8 cellular contexts compared by ENCODE assay signal in genomic region chr11:66112041-66112491, GRCh38. TPM values are rescaled to one million over a fixed set of nuclear protein-coding genes. Genes with fewer than 3 reads are reported as not detected.
DNase-seq lines count a peak whose midpoint lies in the region; ATAC-seq and TF ChIP-seq lines count a peak whose summit lies in the region.

No MANE protein-coding gene starts in this region.

- peak overlapping the region; percentile 38 to 55 for H4K8ac ChIP-seq in IMR-90 (ENCODE audit: low read depth in 2 of 2, low read length in 2 of 2)

- peak overlapping the region; percentile 86 for H2BK5ac ChIP-seq in IMR-90 (ENCODE audit: low read depth, low read length, poor library complexity, severe bottlenecking)

- peak in 1 of 7 experiments; percentile 18 for DNase-seq in CD8-positive, alpha-beta T cell
- no peak for DNase-seq in IMR-90
- DNase-seq in MCF 10A (ENCODE audit: unreplicated experiment), result no peak
- DNase-seq in natural killer cell treated with Interleukin-12 subunit alpha and Interleukin-12 subunit beta and Interleukin-15 and Interleukin-18, amount 100 ng/mL, for 72 hours (ENCODE audit: low spot score), result no peak
- DNase-seq in stomach, result no peak
- DNase-seq in SW 1271 (lab: John Stamatoyannopoulos, UW), result no peak

- peaks cover 28% of the 10 kb centered on the region for H3K36me3 Mint-ChIP-seq in CD8-positive, alpha-beta T cell
- H3K36me3 Mint-ChIP-seq in MCF 10A (ENCODE audit: insufficient read depth, unreplicated experiment), result no peaks in the 10 kb centered on the region
- no peaks in the 10 kb centered on the region for H3K36me3 Mint-ChIP-seq in natural killer cell treated with Interleukin-12 subunit alpha and Interleukin-12 subunit beta and Interleukin-15 and Interleukin-18, amount 100 ng/mL, for 72 hours

- peak overlapping the region; percentile 66 for H2BK15ac ChIP-seq in IMR-90 (ENCODE audit: low read depth, low read length)

- TF ChIP-seq POLR2A in IMR-90 (IDR thresholded peaks at IDR 0.05; ENCODE audit: low read depth, low read length) (no peak), stomach (IDR thresholded peaks at IDR 0.05) (no peak)

- peaks cover 88% of the 10 kb centered on the region for H3K4me1 ChIP-seq in CD8-positive, alpha-beta T cell (ENCODE audit: insufficient read depth, low read length)
- H3K4me1 ChIP-seq in IMR-90 (ENCODE audit: control insufficient read depth, insufficient read depth, low read length) (peaks cover 16% of the 10 kb centered on the region), stomach (peaks cover 32 to 82% (median 59%) of the 10 kb centered on the region in 4 donors)

- peaks cover 19% of the 10 kb centered on the region for H3K9me1 ChIP-seq in IMR-90 (ENCODE audit: insufficient read depth, low read length)

- peak overlapping the region; percentile 76 for H3K4ac ChIP-seq in IMR-90 (ENCODE audit: low read depth, low read length)

- H2AK9ac ChIP-seq in IMR-90 (replicated peaks; ENCODE audit: low read depth, low read length, poor library complexity), result peak overlapping the region; percentile 82

- POLR2A ChIA-PET in CD8-positive, alpha-beta T cell (lab: Charles Lee), result no interaction called here
- POLR2A ChIA-PET in IMR-90 (lab: Charles Lee; ENCODE audit: unreplicated experiment), result no interaction called here
- POLR2A ChIA-PET in MCF 10A (lab: Yijun Ruan, JAX), result interaction anchor here (1.1 to 2.0 kb wide), 3 partner anchors 12 to 41 kb away, joined by 4 to 8 read pairs (median 6); partner anchors contain the start of gene PACS1

- H3K56ac ChIP-seq in IMR-90 (ENCODE audit: extremely low read depth, insufficient read depth, low read length), result peak overlapping the region; percentile 40

- H3K18ac ChIP-seq in IMR-90 (ENCODE audit: low read depth, low read length), result peak overlapping the region; percentile 78; the same call in 1 of the 2 replicates

- peak overlapping the region; percentile 89 for H3K27ac Mint-ChIP-seq in CD8-positive, alpha-beta T cell
- H3K27ac Mint-ChIP-seq in MCF 10A (ENCODE audit: low read depth, unreplicated experiment), result peak overlapping the region; percentile 91
- H3K27ac Mint-ChIP-seq in natural killer cell treated with Interleukin-12 subunit alpha and Interleukin-12 subunit beta and Interleukin-15 and Interleukin-18, amount 100 ng/mL, for 72 hours, result peak overlapping the region; percentile 43 to 78

- no peaks in the 10 kb centered on the region for H3K36me3 ChIP-seq in CD8-positive, alpha-beta T cell (ENCODE audit: insufficient read depth, low read length)
- H3K36me3 ChIP-seq in IMR-90 (ENCODE audit: control insufficient read depth, insufficient read depth, low read length) (no peaks in the 10 kb centered on the region), stomach (no peaks in the 10 kb centered on the region)

- BruUV-seq in IMR-90 (replicated peaks; lab: Mats Ljungman, UMichigan) (no TSS peak), MCF 10A (replicated peaks; lab: Mats Ljungman, UMichigan) (no TSS peak)

- H3K14ac ChIP-seq in IMR-90 (replicated peaks; ENCODE audit: low read depth, low read length), result peak overlapping the region; percentile 66

- H3K4me2 ChIP-seq in IMR-90 (ENCODE audit: low read depth, low read length), result peak overlapping the region; percentile 70

- H3K27me3 ChIP-seq in CD8-positive, alpha-beta T cell (ENCODE audit: insufficient read depth, low read length), result no peaks in the 10 kb centered on the region
- H3K27me3 ChIP-seq in IMR-90 (ENCODE audit: control insufficient read depth, insufficient read depth, low read length) (no peaks in the 10 kb centered on the region), stomach (no peaks in the 10 kb centered on the region)

- H3K9ac ChIP-seq in IMR-90 (ENCODE audit: low read depth, low read length), result peak overlapping the region; percentile 7; the same call in 1 of the 2 replicates

- H3K23ac ChIP-seq in IMR-90 (ENCODE audit: low read depth, low read length), result peak overlapping the region; percentile 61

- peak overlapping the region; percentile 44 for H2BK20ac ChIP-seq in IMR-90 (ENCODE audit: low read depth, low read length)

- TF ChIP-seq CTCF in CD8-positive, alpha-beta T cell (IDR thresholded peaks at IDR 0.05), result no peak
- TF ChIP-seq CTCF in IMR-90 (conservative IDR thresholded peaks at IDR 0.05; ENCODE audit: low read depth, low read length) (no peak), MCF 10A (IDR thresholded peaks at IDR 0.05; ENCODE audit: unreplicated experiment) (no peak), stomach (IDR thresholded peaks at IDR 0.05) (no peak)

- H4K91ac ChIP-seq in IMR-90 (ENCODE audit: insufficient read depth, low read depth, low read length), result peak overlapping the region; percentile 69

- no peak for TF ChIP-seq EP300 in stomach (IDR thresholded peaks at IDR 0.05)

- H3K4me3 Mint-ChIP-seq in CD8-positive, alpha-beta T cell, result peak overlapping the region; percentile 52
- H3K4me3 Mint-ChIP-seq in MCF 10A (ENCODE audit: unreplicated experiment), result no peak overlapping the region
- peak overlapping the region; percentile 5 for H3K4me3 Mint-ChIP-seq in natural killer cell treated with Interleukin-12 subunit alpha and Interleukin-12 subunit beta and Interleukin-15 and Interleukin-18, amount 100 ng/mL, for 72 hours

- H3K27ac ChIP-seq in CD8-positive, alpha-beta T cell (ENCODE audit: low read depth, low read length), result no peak overlapping the region
- H3K27ac ChIP-seq in IMR-90 (ENCODE audit: insufficient read depth, low read length), result peak overlapping the region; percentile 88
- H3K27ac ChIP-seq in stomach, result peak overlapping the region in 2 of 5 donors; percentile 31 to 64

- H2AK5ac ChIP-seq in IMR-90 (ENCODE audit: low read depth, low read length), result peak overlapping the region; percentile 86

- WGBS in IMR-90 (ENCODE audit: extremely low coverage in 2 of 2, insufficient read length in 1 of 2), 2 experiments, result 69% methylated on average over 2 of the region's 9 CpGs; no CpG with 5 or more reads in 1 of the 2 experiments
- 80 to 86% (median 82%) methylated on average over 9 of the region's 9 CpGs for WGBS in stomach, 5 donors

- dilution Hi-C loops in IMR-90 (cut with HindIII; ENCODE audit: low sequenced_read_pairs, unreplicated experiment), result no loop called here

- H3K9me3 ChIP-seq in CD8-positive, alpha-beta T cell (ENCODE audit: low read length), result no peaks in the 10 kb centered on the region
- H3K9me3 ChIP-seq in IMR-90 (ENCODE audit: control insufficient read depth, insufficient read depth, low read length) (no peaks in the 10 kb centered on the region), stomach (no peaks in the 10 kb centered on the region)

- peaks cover 94% of the 10 kb centered on the region for H3K4me1 Mint-ChIP-seq in CD8-positive, alpha-beta T cell (ENCODE audit: low read depth)
- peaks cover 46% of the 10 kb centered on the region for H3K4me1 Mint-ChIP-seq in MCF 10A (ENCODE audit: insufficient read depth, unreplicated experiment)
- peaks cover 70 to 78% of the 10 kb centered on the region in 2 donors for H3K4me1 Mint-ChIP-seq in natural killer cell treated with Interleukin-12 subunit alpha and Interleukin-12 subunit beta and Interleukin-15 and Interleukin-18, amount 100 ng/mL, for 72 hours (ENCODE audit: low read depth in 2 of 2)

- peak overlapping the region; percentile 22; the same call in 1 of the 2 replicates for H4K5ac ChIP-seq in IMR-90 (ENCODE audit: low read depth, low read length)

- CTCF ChIA-PET in CD8-positive, alpha-beta T cell (lab: Charles Lee), result interaction anchor here (1.0 to 2.7 kb wide), 3 partner anchors 11 to 43 kb away, joined by 3 to 7 read pairs (median 5); no protein-coding TSS in a partner anchor
- CTCF ChIA-PET in IMR-90 (lab: Yijun Ruan, JAX), result no interaction called here
- CTCF ChIA-PET in MCF 10A (lab: Yijun Ruan, JAX), result interaction anchor here (1.0 kb wide), 1 partner anchor 43 kb away, joined by 3 read pairs; no protein-coding TSS in a partner anchor

- TF ChIP-seq RAD21 in IMR-90 (IDR thresholded peaks at IDR 0.05; ENCODE audit: low read length), result no peak

- no peaks in the 10 kb centered on the region for H3K9me3 Mint-ChIP-seq in CD8-positive, alpha-beta T cell
- H3K9me3 Mint-ChIP-seq in MCF 10A (ENCODE audit: unreplicated experiment), result no peaks in the 10 kb centered on the region
- H3K9me3 Mint-ChIP-seq in natural killer cell treated with Interleukin-12 subunit alpha and Interleukin-12 subunit beta and Interleukin-15 and Interleukin-18, amount 100 ng/mL, for 72 hours, result no peaks in the 10 kb centered on the region

- in situ Hi-C loops in IMR-90 (cut with MboI; ENCODE audit: low sequenced_read_pairs), result no loop called here

- peak overlapping the region; percentile 70 for H2BK120ac ChIP-seq in IMR-90 (ENCODE audit: low read depth, low read length)

- peaks cover 15% of the 10 kb centered on the region; the same call in 1 of the 2 replicates for H4K20me1 ChIP-seq in IMR-90 (ENCODE audit: insufficient read depth, low read length)

- intact Hi-C loops in CD8-positive, alpha-beta T cell (cut with DNase I, micrococcal nuclease), result loop anchor here (2.0 to 5.0 kb wide), 2 partner anchors 15 to 40 kb away; partner anchors contain the start of gene PACS1 (in 1 of the 2)
- intact Hi-C loops in IMR-90 (cut with micrococcal nuclease) (loop anchor here (5.0 kb wide), 1 partner anchor 40 kb away; the partner anchor contains the start of gene PACS1), MCF 10A (cut with micrococcal nuclease) (no loop called here), stomach (cut with DNase I; ENCODE audit: low total_unique reads) (no loop called here)

- H3K27me3 Mint-ChIP-seq in CD8-positive, alpha-beta T cell (ENCODE audit: low read depth), result no peaks in the 10 kb centered on the region
- H3K27me3 Mint-ChIP-seq in MCF 10A (ENCODE audit: insufficient read depth, unreplicated experiment), result no peaks in the 10 kb centered on the region
- no peaks in the 10 kb centered on the region for H3K27me3 Mint-ChIP-seq in natural killer cell treated with Interleukin-12 subunit alpha and Interleukin-12 subunit beta and Interleukin-15 and Interleukin-18, amount 100 ng/mL, for 72 hours

- H2AFZ ChIP-seq in IMR-90 (replicated peaks; ENCODE audit: low read length, poor library complexity), result peak overlapping the region; percentile 4

- ATAC-seq in CD8-positive, alpha-beta T cell, result no peak
- peak; percentile 30 for ATAC-seq in IMR-90 (ENCODE audit: low read depth)
- ATAC-seq in natural killer cell treated with Interleukin-12 subunit alpha and Interleukin-12 subunit beta and Interleukin-15 and Interleukin-18, amount 100 ng/mL, for 72 hours, result no peak
- ATAC-seq in HG02938 (IDR thresholded peaks at IDR 0.05; ENCODE audit: unreplicated experiment), result no peak
- no peak for ATAC-seq in GM21717 (IDR thresholded peaks at IDR 0.05; ENCODE audit: unreplicated experiment)

- peak overlapping the region; percentile 8 for H3K4me3 ChIP-seq in CD8-positive, alpha-beta T cell (ENCODE audit: low read depth, low read length)
- H3K4me3 ChIP-seq in IMR-90 (ENCODE audit: insufficient read depth, low read depth, low read length) (no peak overlapping the region), stomach (no peak overlapping the region)

- H3K79me1 ChIP-seq in IMR-90 (ENCODE audit: low read depth in 1 of 2, low read length in 2 of 2), result peaks cover 42 to 83% of the 10 kb centered on the region in 2 experiments

RNA-seq across cellular contexts. Expression of gene PACS1, which starts 42.0 kb away (rescaled TPM):
- 100 to 1,000 TPM; 161 to 176 TPM for total RNA-seq in CD8-positive, alpha-beta T cell
- total RNA-seq in IMR-90 (2012; rRNA removed) (7.3 and 8.6 TPM in 2 replicates), MCF 10A (2022) (32.2 and 33.5 TPM in 2 replicates), stomach (100 to 1,000 TPM in 2 of 5 donors, 10 to 100 TPM in 3; 47.0 to 269 (median 57.4) TPM)
- polyA plus RNA-seq in IMR-90 (2012; rRNA removed) (29.0 and 32.0 TPM in 2 replicates), stomach (10 to 100 TPM; 14.7 to 24.3 (median 18.2) TPM)
- 22.7 and 37.8 TPM in 2 replicates for polyA plus RNA-seq in IMR-90 (2012; cell fraction: cytosol; rRNA removed)
- 54.0 and 75.8 TPM in 2 replicates for polyA plus RNA-seq in IMR-90 (2012; cell fraction: nucleus; rRNA removed; ENCODE audit: low replicate concordance)
- 10 to 100 TPM; 64.3 to 73.3 TPM for total RNA-seq in natural killer cell treated with Interleukin-12 subunit alpha and Interleukin-12 subunit beta and Interleukin-15 and Interleukin-18, amount 100 ng/mL, for 72 hours

RNA-seq across cellular contexts. Expression of gene SF3B2, which starts 59.9 kb away (rescaled TPM):
- total RNA-seq in CD8-positive, alpha-beta T cell, result 100 to 1,000 TPM; 196 to 217 TPM
- total RNA-seq in IMR-90 (2012; rRNA removed) (120 and 164 TPM in 2 replicates), MCF 10A (2022) (241 and 317 TPM in 2 replicates), stomach (100 to 1,000 TPM in 4 of 5 donors, 10 to 100 TPM in 1; 52.7 to 366 (median 164) TPM)
- polyA plus RNA-seq in IMR-90 (2012; rRNA removed) (110 and 122 TPM in 2 replicates), stomach (100 to 1,000 TPM in 1 of 3 donors, 10 to 100 TPM in 2; 71.4 to 110 (median 99.9) TPM)
- polyA plus RNA-seq in IMR-90 (2012; cell fraction: cytosol; rRNA removed), result 69.3 and 85.8 TPM in 2 replicates
- polyA plus RNA-seq in IMR-90 (2012; cell fraction: nucleus; rRNA removed; ENCODE audit: low replicate concordance), result 115 and 125 TPM in 2 replicates
- total RNA-seq in natural killer cell treated with Interleukin-12 subunit alpha and Interleukin-12 subunit beta and Interleukin-15 and Interleukin-18, amount 100 ng/mL, for 72 hours, result 100 to 1,000 TPM; 227 to 286 TPM

Comparison
In these comparisons a context has a peak if more than half of its experiments do, and no peak if none do; other contexts are left out.
1. intact Hi-C loops: an anchor here in CD8-positive, alpha-beta T cell (2.0 to 5.0 kb wide) and IMR-90 (5.0 kb wide); none called in MCF 10A and stomach.